Comparison of ENCODE assay signal across 27 cellular contexts in genomic region chr3:143571548-143571947, GRCh38.
A peak's percentile ranks its signal among the peaks of the same experiment; 100 is the strongest.
DNase-seq lines count a peak whose midpoint lies in the region; ATAC-seq and TF ChIP-seq lines count a peak whose summit lies in the region.
"Had no signal": no experiment of that assay in that cellular context is flagged by ENCODE, and none has a peak within 500 bp of the region (broad histone marks: within the 10 kb centered on the region; RNA-seq: fewer than 3 reads in every experiment).

No MANE protein-coding gene starts in this region.

- H3K4me3 ChIP-seq in choroid plexus epithelial cell (ENCODE audit: low read depth, low read length), result no peak overlapping the region
- H3K4me3 ChIP-seq: SJSA1 had no signal

- ATAC-seq in sciatic nerve (peak; percentile 50), GM19452 (IDR thresholded peaks at IDR 0.05; ENCODE audit: unreplicated experiment) (no peak), GM19467 (IDR thresholded peaks at IDR 0.05; ENCODE audit: unreplicated experiment) (no peak)
- ATAC-seq: activated CD8-positive, alpha-beta T cell treated with anti-CD3 and anti-CD28 coated beads, Interleukin-2, amount 10 ng/mL, durations not matched to agents 7 days and 5 days; CD8-positive, alpha-beta T cell; left colon; right cardiac atrium; stimulated activated memory B cell treated with anti-CD40 and anti-IgM and Interleukin-4, amounts not matched to agents 10 μg/mL and 1 μg/mL and 100 μg/mL, for 72 hours had no signal

- TF ChIP-seq CTCF in choroid plexus epithelial cell (conservative IDR thresholded peaks at IDR 0.05; ENCODE audit: low read depth, low read length), result no peak

- intact Hi-C loops in sciatic nerve (cut with DNase I), result no loop called here

- no peak overlapping the region for H3K27ac Mint-ChIP-seq in immature natural killer cell
- H3K27ac Mint-ChIP-seq: activated CD8-positive, alpha-beta T cell treated with anti-CD3 and anti-CD28 coated beads, Interleukin-2, amount 10 ng/mL, durations not matched to agents 7 days and 5 days; activated naive CD8-positive, alpha-beta T cell treated with anti-CD3 and anti-CD28 coated beads for 36 hours; brain; CD8-positive, alpha-beta T cell; IgD-negative memory B cell; stimulated activated memory B cell treated with anti-CD40 and anti-IgM and Interleukin-4, amounts not matched to agents 10 μg/mL and 1 μg/mL and 100 μg/mL, for 72 hours had no signal

- peak; percentile 43 for DNase-seq in GM03348 (ENCODE audit: low spot score)
- DNase-seq in NOMO-1 treated with DMSO at 0.1 percent for 48 hours (lab: John Stamatoyannopoulos, UW; ENCODE audit: unreplicated experiment), result peak; percentile 68
- peak; percentile 67 for DNase-seq in choroid plexus epithelial cell (ENCODE audit: low read depth)
- DNase-seq in sciatic nerve (ENCODE audit: low spot score), result no peak
- DNase-seq in immature natural killer cell, result no peak
- DNase-seq: activated CD8-positive, alpha-beta T cell treated with anti-CD3 and anti-CD28 coated beads, Interleukin-2, amount 10 ng/mL, durations not matched to agents 7 days and 5 days; activated effector memory CD4-positive, alpha-beta T cell treated with anti-CD3 and anti-CD28 coated beads, Interleukin-2, amount 50 U/mL, for 16 hours; activated naive CD8-positive, alpha-beta T cell treated with anti-CD3 and anti-CD28 coated beads for 36 hours; activated T-cell treated with anti-CD3 and anti-CD28 coated beads for 4 hours; CD8-positive, alpha-beta T cell; foreskin melanocyte; H7; left colon; mesendoderm; NCI-H1436; NCI-H2081 treated with DMSO at 0.1 percent for 48 hours; NCI-H345; right cardiac atrium; RPMI8226; stimulated activated CD4-positive, alpha-beta T cell treated with anti-CD3 and anti-CD28 coated beads, Interleukin-4, amount 100 ng/mL, for 4 hours; T-helper 1 cell had no signal

- H3K4me3 Mint-ChIP-seq in immature natural killer cell, result no peak overlapping the region
- H3K4me3 Mint-ChIP-seq: activated CD8-positive, alpha-beta T cell treated with anti-CD3 and anti-CD28 coated beads, Interleukin-2, amount 10 ng/mL, durations not matched to agents 7 days and 5 days; activated naive CD8-positive, alpha-beta T cell treated with anti-CD3 and anti-CD28 coated beads for 36 hours; brain; CD8-positive, alpha-beta T cell; IgD-negative memory B cell; stimulated activated memory B cell treated with anti-CD40 and anti-IgM and Interleukin-4, amounts not matched to agents 10 μg/mL and 1 μg/mL and 100 μg/mL, for 72 hours had no signal

- H3K27me3 Mint-ChIP-seq in immature natural killer cell (ENCODE audit: low read depth in 3 of 3), result no peaks in the 10 kb centered on the region
- H3K27me3 Mint-ChIP-seq: activated naive CD8-positive, alpha-beta T cell treated with anti-CD3 and anti-CD28 coated beads for 36 hours; brain; IgD-negative memory B cell; stimulated activated memory B cell treated with anti-CD40 and anti-IgM and Interleukin-4, amounts not matched to agents 10 μg/mL and 1 μg/mL and 100 μg/mL, for 72 hours had no signal

- no peaks in the 10 kb centered on the region for H3K9me3 Mint-ChIP-seq in immature natural killer cell
- H3K9me3 Mint-ChIP-seq: activated naive CD8-positive, alpha-beta T cell treated with anti-CD3 and anti-CD28 coated beads for 36 hours; brain; CD8-positive, alpha-beta T cell; IgD-negative memory B cell; stimulated activated memory B cell treated with anti-CD40 and anti-IgM and Interleukin-4, amounts not matched to agents 10 μg/mL and 1 μg/mL and 100 μg/mL, for 72 hours had no signal

- H3K36me3 Mint-ChIP-seq in immature natural killer cell, result peaks cover 11 to 26% (median 18%) of the 10 kb centered on the region in 3 donors
- H3K36me3 Mint-ChIP-seq: activated naive CD8-positive, alpha-beta T cell treated with anti-CD3 and anti-CD28 coated beads for 36 hours; brain had no signal

- H3K4me1 Mint-ChIP-seq in immature natural killer cell, result no peaks in the 10 kb centered on the region

Comparison
In these comparisons a context has a peak if more than half of its experiments do, and no peak if none do; other contexts are left out.
1. DNase-seq: peak in GM03348 (single experiment), NOMO-1 treated with DMSO at 0.1 percent for 48 hours (single experiment) and choroid plexus epithelial cell (single experiment); none in sciatic nerve (single experiment) and immature natural killer cell (0 of 3).